8 cellular contexts compared by ENCODE assay signal in the genomic region with DNA sequence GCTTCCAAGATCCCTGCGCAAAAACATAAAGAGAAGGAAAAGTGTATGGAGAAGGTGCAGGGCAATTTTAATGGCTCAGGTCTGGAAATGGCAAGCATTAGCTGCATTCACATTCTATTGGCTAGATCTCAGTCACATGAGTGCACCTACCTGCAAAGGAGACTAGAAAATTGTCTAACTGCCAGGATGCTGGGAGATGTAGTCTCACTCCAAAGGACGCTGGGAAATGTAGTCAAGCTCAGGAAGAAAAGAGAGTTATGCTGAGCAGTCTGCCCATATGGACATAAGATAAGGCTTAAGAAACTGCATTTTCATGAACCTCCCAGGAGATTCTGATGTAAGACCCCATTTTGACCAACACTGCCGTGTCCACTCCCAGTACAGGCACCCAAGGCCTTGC. TPM values are rescaled to one million over a fixed set of nuclear protein-coding genes. Genes with fewer than 3 reads are reported as not detected.
A peak's percentile ranks its signal among the peaks of the same experiment; 100 is the strongest.
DNase-seq lines count a peak whose midpoint lies in the region; ATAC-seq and TF ChIP-seq lines count a peak whose summit lies in the region.

No MANE protein-coding gene starts in this region.

- peaks cover 2% of the 10 kb centered on the region for H3K4me1 ChIP-seq in A673 (ENCODE audit: insufficient read depth, low read length, poor library complexity, severe bottlenecking)

- H3K27ac Mint-ChIP-seq in T-helper 17 cell (no peak overlapping the region), osteocyte (ENCODE audit: unreplicated experiment) (no peak overlapping the region), glutamatergic neuron (ENCODE audit: unreplicated experiment) (no peak overlapping the region)

- no peak overlapping the region for H3K4me3 Mint-ChIP-seq in T-helper 17 cell
- no peak overlapping the region for H3K4me3 Mint-ChIP-seq in osteocyte (ENCODE audit: unreplicated experiment)
- H3K4me3 Mint-ChIP-seq in glutamatergic neuron (ENCODE audit: unreplicated experiment), result no peak overlapping the region

- H3K36me3 ChIP-seq in A673 (ENCODE audit: insufficient read depth, low read length, poor library complexity, severe bottlenecking), result no peaks in the 10 kb centered on the region

- POLR2A ChIA-PET in A673 (lab: Charles Lee; ENCODE audit: low non-redundant PET), result no interaction called here

- no peak overlapping the region for H3K4me3 ChIP-seq in A673 (ENCODE audit: low read depth, low read length, poor library complexity, severe bottlenecking)

- CTCF ChIA-PET in A673 (lab: Charles Lee), result no interaction called here

- intact Hi-C loops in A673 (cut with micrococcal nuclease; ENCODE audit: unreplicated experiment), result no loop called here

- no peaks in the 10 kb centered on the region for H3K27me3 ChIP-seq in A673 (replicated peaks; ENCODE audit: insufficient read depth, low read depth, low read length, poor library complexity)

- BruUV-seq in A673 (replicated peaks; lab: Mats Ljungman, UMichigan), result no TSS peak

- no peaks in the 10 kb centered on the region for H3K9me3 Mint-ChIP-seq in osteocyte (ENCODE audit: unreplicated experiment)
- no peaks in the 10 kb centered on the region for H3K9me3 Mint-ChIP-seq in glutamatergic neuron (ENCODE audit: unreplicated experiment)

- H3K9me3 ChIP-seq in A673 (ENCODE audit: low read depth, low read length, poor library complexity, severe bottlenecking) (no peaks in the 10 kb centered on the region), T-helper 17 cell (ENCODE audit: control insufficient read depth, low read length, poor library complexity, severe bottlenecking) (no peaks in the 10 kb centered on the region)

- ATAC-seq in GM18909 (IDR thresholded peaks at IDR 0.05; ENCODE audit: poor library complexity, unreplicated experiment) (peak; percentile 37), HG03280 (IDR thresholded peaks at IDR 0.05; ENCODE audit: unreplicated experiment) (peak; percentile 61), T-helper 17 cell (peak; percentile 35), HG03521 (IDR thresholded peaks at IDR 0.05; ENCODE audit: unreplicated experiment) (no peak)

- H3K4me1 Mint-ChIP-seq in T-helper 17 cell (no peaks in the 10 kb centered on the region), osteocyte (ENCODE audit: unreplicated experiment) (peaks cover 1% of the 10 kb centered on the region), glutamatergic neuron (ENCODE audit: low read depth, unreplicated experiment) (peaks cover 3% of the 10 kb centered on the region)

- TF ChIP-seq CTCF in A673 (conservative IDR thresholded peaks at IDR 0.05; ENCODE audit: low read depth, low read length), result no peak
- no peak for TF ChIP-seq CTCF in osteocyte (IDR thresholded peaks at IDR 0.05)
- no peak for TF ChIP-seq CTCF in glutamatergic neuron (IDR thresholded peaks at IDR 0.05; ENCODE audit: partially characterized antibody, unreplicated experiment)

- no peak overlapping the region for H3K27ac ChIP-seq in A673 (ENCODE audit: low read depth, low read length, poor library complexity, severe bottlenecking)

- DNase-seq in A673 (ENCODE audit: low spot score), result peak; percentile 70
- no peak for DNase-seq in T-helper 17 cell
- DNase-seq in osteocyte (ENCODE audit: extremely low spot score, unreplicated experiment), result no peak
- DNase-seq in glutamatergic neuron, result no peak
- no peak for DNase-seq in NCI-H2107 treated with DMSO at 0.1 percent for 48 hours (lab: John Stamatoyannopoulos, UW; ENCODE audit: unreplicated experiment)

- H3K36me3 Mint-ChIP-seq in T-helper 17 cell (ENCODE audit: low read depth), result peaks cover 2% of the 10 kb centered on the region
- no peaks in the 10 kb centered on the region for H3K36me3 Mint-ChIP-seq in osteocyte (ENCODE audit: unreplicated experiment)
- H3K36me3 Mint-ChIP-seq in glutamatergic neuron (ENCODE audit: unreplicated experiment), result no peaks in the 10 kb centered on the region

- H3K27me3 Mint-ChIP-seq in T-helper 17 cell (peaks cover 25% of the 10 kb centered on the region), osteocyte (ENCODE audit: unreplicated experiment) (peaks cover 15% of the 10 kb centered on the region), glutamatergic neuron (ENCODE audit: unreplicated experiment) (peaks cover 2% of the 10 kb centered on the region)

RNA-seq across cellular contexts. Expression of a gene that starts 9.5 kb away (rescaled TPM):
- total RNA-seq in A673 (2021) (11.0 and 12.2 TPM in 2 replicates), T-helper 17 cell (1 to 10 TPM in 1 of 2 donors, under 1 TPM in 1; 0.42 to 1.1 TPM), osteocyte (5.0 and 5.2 TPM in 2 replicates), glutamatergic neuron (ENCODE audit: unreplicated experiment) (36.5 TPM)
